Comparison of ENCODE assay signal across 8 cellular contexts in the genomic region with DNA sequence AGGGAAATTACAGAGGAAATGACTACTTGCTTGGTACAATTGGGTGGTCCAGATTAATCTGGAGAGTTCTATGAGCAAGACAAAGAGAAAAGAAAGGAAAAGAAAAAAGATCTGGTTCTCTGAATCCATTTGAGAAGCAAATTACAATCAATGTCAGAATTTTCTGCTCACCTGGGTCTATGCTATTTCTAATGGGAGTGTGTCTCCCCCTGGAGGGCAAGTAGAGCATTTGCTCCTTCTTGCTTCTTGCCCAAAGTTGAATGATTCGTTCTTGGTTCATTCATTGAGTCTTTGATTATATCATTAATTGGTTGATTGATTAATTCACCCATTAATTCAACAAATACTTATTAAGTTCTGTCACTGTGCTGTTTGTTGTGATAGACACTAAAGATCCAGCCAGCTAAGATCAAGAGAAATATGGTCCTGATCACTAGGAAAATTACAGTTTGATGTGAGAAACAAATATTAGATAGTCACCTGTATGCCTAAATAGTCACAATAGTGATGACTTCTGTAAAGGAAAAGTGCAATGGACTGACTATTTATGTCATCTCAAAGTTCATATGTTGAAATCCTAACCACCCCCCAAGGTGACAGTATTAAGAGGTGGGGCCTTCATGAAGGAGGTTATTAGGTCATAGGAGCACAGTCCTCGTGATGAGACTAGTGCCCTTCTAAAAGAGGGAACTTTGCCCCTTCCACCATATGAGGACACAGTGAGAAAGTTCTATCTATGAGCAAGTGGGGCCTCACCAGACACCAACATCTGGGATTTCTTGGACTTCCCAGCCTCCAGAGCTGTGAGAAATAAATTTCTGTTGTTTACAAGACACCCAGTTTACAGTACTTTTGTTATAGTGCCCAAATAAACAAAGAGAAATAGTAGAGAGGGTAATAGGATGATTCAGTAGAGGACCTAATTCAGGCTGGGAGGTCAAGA. TPM values are rescaled to one million over a fixed set of nuclear protein-coding genes. Genes with fewer than 3 reads are reported as not detected.
A peak's percentile ranks its signal among the peaks of the same experiment; 100 is the strongest.
DNase-seq lines count a peak whose midpoint lies in the region; ATAC-seq and TF ChIP-seq lines count a peak whose summit lies in the region.

No MANE protein-coding gene starts in this region.

- H3K36me3 ChIP-seq in HCT116 (ENCODE audit: control insufficient read depth in 1 of 2, insufficient read depth in 2 of 2, low read length in 2 of 2) (no peaks in the 10 kb centered on the region), trophoblast cell (ENCODE audit: control insufficient read depth in 1 of 2, insufficient read depth in 2 of 2, low read length in 2 of 2) (no peaks in the 10 kb centered on the region)

- POLR2A ChIA-PET in HCT116 (lab: Charles Lee), result interaction anchor here (1.5 kb wide), 1 partner anchor 261 kb away, joined by 3 read pairs; a partner anchor contains a TSS

- no peaks in the 10 kb centered on the region for H3K79me2 ChIP-seq in HCT116 (ENCODE audit: insufficient read depth, low read length)
- H3K79me2 ChIP-seq in trophoblast cell (ENCODE audit: control insufficient read depth, insufficient read depth, low read length, poor library complexity), result no peaks in the 10 kb centered on the region

- H3K4me3 ChIP-seq in HCT116 (replicated peaks in 1 of 2; ENCODE audit: low read depth in 1 of 2, low read length in 2 of 2), result no peak overlapping the region
- no peak overlapping the region for H3K4me3 ChIP-seq in trophoblast cell (ENCODE audit: low read depth, low read length)

- TF ChIP-seq POLR2A in HCT116 (IDR thresholded peaks at IDR 0.05; ENCODE audit: borderline replicate concordance, extremely low read depth, insufficient read depth, insufficient read length), result no peak

- no peak overlapping the region for H3K4ac ChIP-seq in trophoblast cell (ENCODE audit: low read depth, low read length)

- no peak overlapping the region for H2BK12ac ChIP-seq in trophoblast cell (ENCODE audit: low read length)

- TF ChIP-seq CTCF in HCT116 (IDR thresholded peaks at IDR 0.05 in 2 of 3, conservative IDR thresholded peaks at IDR 0.05 in 1 of 3; ENCODE audit: borderline replicate concordance in 1 of 3, insufficient read depth in 1 of 3, low read depth in 2 of 3, low read length in 2 of 3), result peak; percentile 85 to 92 (median 88)

- no peak overlapping the region for H2BK5ac ChIP-seq in trophoblast cell (ENCODE audit: low read depth, low read length, poor library complexity)

- WGBS in trophoblast cell (ENCODE audit: extremely low coverage, insufficient coverage, insufficient read length), result no CpG with 5 or more reads among the region's 2 CpGs

- H3K9me3 ChIP-seq in HCT116 (ENCODE audit: control insufficient read depth in 1 of 2, insufficient read depth in 1 of 2, low read depth in 1 of 2, low read length in 2 of 2) (no peaks in the 10 kb centered on the region), trophoblast cell (ENCODE audit: insufficient read depth, low read depth, low read length) (no peaks in the 10 kb centered on the region)

- H3K4me1 ChIP-seq in HCT116 (ENCODE audit: control insufficient read depth in 1 of 2, insufficient read depth in 2 of 2, low read length in 2 of 2) (no peaks in the 10 kb centered on the region), trophoblast cell (ENCODE audit: control insufficient read depth in 1 of 2, insufficient read depth in 2 of 2, low read length in 2 of 2) (no peaks in the 10 kb centered on the region)

- no peaks in the 10 kb centered on the region for H3K79me1 ChIP-seq in trophoblast cell (ENCODE audit: low read length)

- TF ChIP-seq RAD21 in HCT116 (IDR thresholded peaks at IDR 0.05; ENCODE audit: low read depth), result peak; percentile 86

- H3K14ac ChIP-seq in trophoblast cell (ENCODE audit: low read length), result no peak overlapping the region

- RAD21 ChIA-PET in HCT116 (lab: Charles Lee; ENCODE audit: low non-redundant PET in 1 of 2, low total read pairs in 2 of 2, uncharacterized antibody in 2 of 2, unreplicated experiment in 2 of 2), result no interaction called here

- H3K9me2 ChIP-seq in HCT116 (ENCODE audit: insufficient read depth), result no peaks in the 10 kb centered on the region

- no peak overlapping the region for H2BK120ac ChIP-seq in trophoblast cell (ENCODE audit: insufficient read depth, low read length, poor library complexity)

- no peak overlapping the region for H3K18ac ChIP-seq in trophoblast cell (ENCODE audit: low read length)

- H4K12ac ChIP-seq in trophoblast cell (ENCODE audit: low read depth, low read length), result no peak overlapping the region

- peak overlapping the region; percentile 86 for H2AFZ ChIP-seq in HCT116 (ENCODE audit: low read depth, low read length, poor library complexity, severe bottlenecking)
- no peak overlapping the region for H2AFZ ChIP-seq in trophoblast cell (ENCODE audit: insufficient read depth, low read length, poor library complexity)

- no peak overlapping the region for H4K8ac ChIP-seq in trophoblast cell (ENCODE audit: low read depth, low read length)

- BruUV-seq in HCT116 (replicated peaks; lab: Mats Ljungman, UMichigan), result no TSS peak

- H4K91ac ChIP-seq in trophoblast cell (ENCODE audit: low read depth, low read length), result no peak overlapping the region

- H3K27ac ChIP-seq in HCT116 (ENCODE audit: low read depth, low read length), result no peak overlapping the region
- no peak overlapping the region for H3K27ac ChIP-seq in trophoblast cell (ENCODE audit: low read depth, low read length)

- no peak overlapping the region for H3K23ac ChIP-seq in trophoblast cell (ENCODE audit: low read length)

- H3K4me2 ChIP-seq in HCT116 (ENCODE audit: low read length) (no peak overlapping the region), trophoblast cell (ENCODE audit: low read length) (no peak overlapping the region)

- intact Hi-C loops in HCT116 (cut with micrococcal nuclease), result loop anchor here (1.0 to 10.0 kb wide), 5 partner anchors 81 to 451 kb away; a partner anchor contains a TSS

- CTCF ChIA-PET in HCT116 (lab: Charles Lee), result interaction anchor here (0.6 to 2.0 kb wide), 10 partner anchors 8 to 360 kb away, joined by 3 to 8 read pairs (median 4); a partner anchor contains a TSS

- no peaks in the 10 kb centered on the region for H3K27me3 ChIP-seq in HCT116 (ENCODE audit: insufficient read depth, low read length)
- no peaks in the 10 kb centered on the region for H3K27me3 ChIP-seq in trophoblast cell (ENCODE audit: insufficient read depth, low read length)

- ATAC-seq in HCT116 (peak; percentile 80), GM19455 (IDR thresholded peaks at IDR 0.05; ENCODE audit: unreplicated experiment) (no peak), GM21786 (IDR thresholded peaks at IDR 0.05; ENCODE audit: unreplicated experiment) (no peak)

- H3K9ac ChIP-seq in HCT116 (ENCODE audit: low read length), result no peak overlapping the region
- no peak overlapping the region for H3K9ac ChIP-seq in trophoblast cell (ENCODE audit: low read length)

- H2AK5ac ChIP-seq in trophoblast cell (ENCODE audit: low read length), result no peak overlapping the region

- H4K20me1 ChIP-seq in HCT116 (ENCODE audit: insufficient read depth), result no peaks in the 10 kb centered on the region

- peak; percentile 35 for DNase-seq in DMS153 (lab: John Stamatoyannopoulos, UW)
- DNase-seq in HCT116 (ENCODE audit: low read depth, low spot score), result peak; percentile 57
- peak; percentile 3 for DNase-seq in NCI-H510A (lab: John Stamatoyannopoulos, UW)
- peak; percentile 44 for DNase-seq in activated T-cell treated with anti-CD3 and anti-CD28 coated beads for 4 hours
- peak; percentile 55 for DNase-seq in fibroblast of the conjunctiva (ENCODE audit: low read depth)
- peak; percentile 14 to 73 for DNase-seq in trophoblast cell

TF ChIP-seq in HCT116, 20 proteins besides CTCF, POLR2A, EP300 and RAD21:
- TF ChIP-seq CEBPB (IDR thresholded peaks at IDR 0.05; ENCODE audit: low read depth) (0 out of 2 replicates have a peak, but pooled peaks have one; percentile 8), ZFX (IDR thresholded peaks at IDR 0.05) (no peak)
TF ChIP-seq in HCT116: peak in this region for 1.

RNA-seq across cellular contexts. Expression of a gene that starts 8.0 kb away (rescaled TPM):
- total RNA-seq in HCT116 (2021; ENCODE audit: unreplicated experiment), result 14.0 TPM
- 7.7 and 12.9 TPM in 2 replicates for polyA plus RNA-seq in HCT116 (2012)
- 9.0 and 9.3 TPM in 2 replicates for polyA plus RNA-seq in trophoblast cell (2013)

RNA-seq across cellular contexts. Expression of a gene that starts 18.1 kb away (rescaled TPM):
- 0.34 TPM for total RNA-seq in HCT116 (2021; ENCODE audit: unreplicated experiment)
- 0.09 and 0.17 TPM in 2 replicates for polyA plus RNA-seq in HCT116 (2012)
- 0.26 and 0.32 TPM in 2 replicates for polyA plus RNA-seq in trophoblast cell (2013)

RNA-seq across cellular contexts. Expression of a gene that starts 37.7 kb away (rescaled TPM):
- not detected for total RNA-seq in HCT116 (2021; ENCODE audit: unreplicated experiment)
- polyA plus RNA-seq in HCT116 (2012), result not detected in 2 replicates
- polyA plus RNA-seq in trophoblast cell (2013), result not detected in 2 replicates

RNA-seq across cellular contexts. Expression of a gene that starts 46.2 kb away (rescaled TPM):
- total RNA-seq in HCT116 (2021; ENCODE audit: unreplicated experiment), result 144 TPM
- 77.6 and 87.3 TPM in 2 replicates for polyA plus RNA-seq in HCT116 (2012)
- 21.8 and 22.0 TPM in 2 replicates for polyA plus RNA-seq in trophoblast cell (2013)

RNA-seq across cellular contexts. Expression of a gene that starts 59.5 kb away (rescaled TPM):
- 17.7 TPM for total RNA-seq in HCT116 (2021; ENCODE audit: unreplicated experiment)
- 3.4 and 4.7 TPM in 2 replicates for polyA plus RNA-seq in HCT116 (2012)
- polyA plus RNA-seq in trophoblast cell (2013), result 10.6 and 11.8 TPM in 2 replicates

Comparison
In these comparisons a context has a peak if more than half of its experiments do, and no peak if none do; other contexts are left out.
1. DNase-seq: peak in every context shown above with its lines; median percentile 57 in HCT116; 55 in fibroblast of the conjunctiva; 44 in activated T-cell treated with anti-CD3 and anti-CD28 coated beads for 4 hours; 44 in trophoblast cell; 35 in DMS153; 3 in NCI-H510A.